In genomic region chr7:135114622-135115021, GRCh38 we compare ENCODE assay signal across 8 cellular contexts. TPM values are rescaled to one million over a fixed set of nuclear protein-coding genes. Genes with fewer than 3 reads are reported as not detected.
"Had no signal": no experiment of that assay in that cellular context is flagged by ENCODE, and none has a peak within 500 bp of the region (broad histone marks: within the 10 kb centered on the region; RNA-seq: fewer than 3 reads in every experiment).

No MANE protein-coding gene starts in this region.

- H2AFZ ChIP-seq: GM23248 had no signal

- DNase-seq: GM23248, GOT3, H7, HFFc6, KG1 had no signal

- H3K9ac ChIP-seq: GM23248 had no signal

- H3K27ac ChIP-seq: GM23248, HL-60 had no signal

- ATAC-seq: HCT116 had no signal

- H3K4me3 ChIP-seq: GM23248, HAP-1 had no signal

- H3K36me3 ChIP-seq: HAP-1 had no signal

RNA-seq across cellular contexts. Expression of gene TMEM140, which starts 33.2 kb away (rescaled TPM):
- total RNA-seq: H7 had no signal
